Comparison of ENCODE assay signal across 8 cellular contexts in the genomic region with DNA sequence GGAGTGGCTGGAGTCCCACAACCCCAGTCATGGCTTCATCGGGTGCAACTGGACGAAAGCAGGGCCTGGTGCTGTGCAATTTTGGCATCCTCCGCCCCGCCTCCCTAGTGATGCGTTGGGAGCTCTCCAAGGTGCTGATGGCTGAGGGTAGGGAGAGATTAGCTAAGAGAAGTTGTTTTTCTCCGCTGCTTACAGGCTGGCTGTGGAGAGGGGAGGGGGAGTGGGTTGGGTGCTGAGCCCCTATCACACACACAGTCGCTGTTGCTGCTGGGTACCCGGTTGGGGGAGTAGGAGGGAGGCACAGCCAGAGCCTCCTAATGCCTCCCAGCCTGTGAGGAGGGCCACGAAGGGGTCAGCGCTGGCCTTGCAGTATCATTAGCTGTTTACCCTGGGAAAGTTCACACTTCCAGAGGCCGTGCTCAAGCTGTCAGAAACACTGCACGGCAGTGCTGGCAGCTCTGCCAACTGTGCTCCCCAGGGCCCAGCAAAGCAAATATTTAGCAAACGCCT.
DNase-seq lines count a peak whose midpoint lies in the region; FAIRE-seq and TF ChIP-seq lines count a peak whose summit lies in the region.

No MANE protein-coding gene starts in this region.

- TF ChIP-seq CTCF in cardiac fibroblast (IDR thresholded peaks at IDR 0.05; ENCODE audit: low read depth, low read length): no peak

- H3K4me3 ChIP-seq in cardiac fibroblast (replicated peaks in 1 of 2; ENCODE audit: low read depth in 2 of 2, low read length in 2 of 2): no peak overlapping the region

- in situ Hi-C loops in ACHN (cut with HindIII; ENCODE audit: low pct_ligation_motif_present, low pct_unique_long_range_greater_than_20kb, low sequenced_read_pairs): no loop called here

- FAIRE-seq in GM19239 (lab: Jason Lieb, UNC): no peak

- DNase-seq in ACHN (peak; percentile 56), GM19239 (ENCODE audit: insufficient read length, low spot score) (peak; percentile 20), RPMI7951 (ENCODE audit: low read depth) (peak; percentile 6), cardiac fibroblast (ENCODE audit: low read depth in 2 of 2) (peak; percentile 15 to 30), lung microvascular endothelial cell (ENCODE audit: low read depth in 2 of 2) (peak; percentile 49 to 60), GDM1 (lab: John Stamatoyannopoulos, UW) (no peak), T1000 (lab: John Stamatoyannopoulos, UW) (no peak), NCI-H524 treated with DMSO at 0.1 percent for 48 hours (lab: John Stamatoyannopoulos, UW) (no peak)

Comparison
In these comparisons a context has a peak if more than half of its experiments do, and no peak if none do; other contexts are left out.
1. DNase-seq: peak in ACHN (single experiment), GM19239 (single experiment), RPMI7951 (single experiment), cardiac fibroblast (2 of 2) and lung microvascular endothelial cell (2 of 2); none in GDM1 (single experiment), T1000 (single experiment) and NCI-H524 treated with DMSO at 0.1 percent for 48 hours (single experiment).